8 cellular contexts compared by ENCODE assay signal in the genomic region with DNA sequence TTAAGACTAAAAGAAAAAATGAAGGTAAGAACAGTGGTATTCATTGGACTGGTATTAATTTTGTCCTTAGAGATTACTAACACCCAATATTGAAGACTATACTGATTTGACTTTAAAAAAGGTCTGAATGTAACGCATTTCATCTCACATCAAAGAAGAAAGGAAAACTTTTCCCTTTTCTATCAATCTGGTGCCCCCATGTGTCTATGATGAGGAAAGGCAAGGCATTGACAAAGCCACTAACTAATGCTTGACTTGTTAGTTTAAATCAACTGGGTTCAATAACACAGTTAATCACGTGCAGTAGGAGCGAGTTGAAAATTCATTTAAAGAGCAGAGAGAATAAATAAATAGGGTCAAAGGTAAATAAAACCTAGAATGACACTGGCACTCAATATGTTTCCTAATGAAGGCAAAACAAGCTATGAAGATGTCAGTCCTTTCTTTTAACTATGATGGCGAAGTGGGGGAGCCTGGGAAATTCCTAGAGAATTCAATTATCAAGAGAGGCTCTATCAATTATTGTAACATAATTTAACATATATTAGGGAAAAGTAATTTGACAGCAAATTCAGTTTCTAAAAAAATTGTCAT.
DNase-seq lines count a peak whose midpoint lies in the region; ATAC-seq, FAIRE-seq and TF ChIP-seq lines count a peak whose summit lies in the region.

No MANE protein-coding gene starts in this region.

- H3K27ac Mint-ChIP-seq in Calu3 (ENCODE audit: unreplicated experiment), result no peak overlapping the region
- no peak overlapping the region for H3K27ac Mint-ChIP-seq in activated T-cell treated with anti-CD3 and anti-CD28 coated beads, Interleukin-2, amount 50 U/mL, for 72 hours

- ATAC-seq in HG02610 (IDR thresholded peaks at IDR 0.05; ENCODE audit: unreplicated experiment), result peak; percentile 64
- ATAC-seq in sciatic nerve, result peak; percentile 45
- ATAC-seq in activated T-cell treated with anti-CD3 and anti-CD28 coated beads, Interleukin-2, amount 50 U/mL, for 72 hours (replicated peaks in 1 of 2), result no peak

- FAIRE-seq in HTR-8/SVneo (lab: Jason Lieb, UNC), result no peak

- TF ChIP-seq CTCF in Calu3 (IDR thresholded peaks at IDR 0.05; ENCODE audit: unreplicated experiment) (peak; percentile 85), fibroblast of the aortic adventitia (IDR thresholded peaks at IDR 0.05; ENCODE audit: insufficient read depth, low read length) (peak; percentile 80)

- DNase-seq in Calu3, result peak; percentile 19
- DNase-seq in RPMI8226, result peak; percentile 31
- DNase-seq in fibroblast of the aortic adventitia (ENCODE audit: low read depth), result peak; percentile 65
- no peak for DNase-seq in sciatic nerve (ENCODE audit: low spot score)
- no peak for DNase-seq in activated effector memory CD4-positive, alpha-beta T cell treated with anti-CD3 and anti-CD28 coated beads, Interleukin-2, amount 50 U/mL, for 16 hours
- no peak for DNase-seq in activated T-cell treated with anti-CD3 and anti-CD28 coated beads, Interleukin-2, amount 50 U/mL, for 72 hours
- no peak for DNase-seq in HTR-8/SVneo (ENCODE audit: insufficient read length, low spot score)

- no peak overlapping the region for H3K4me3 Mint-ChIP-seq in Calu3 (ENCODE audit: low read depth, unreplicated experiment)
- no peak overlapping the region for H3K4me3 Mint-ChIP-seq in activated T-cell treated with anti-CD3 and anti-CD28 coated beads, Interleukin-2, amount 50 U/mL, for 72 hours

- intact Hi-C loops in Calu3 (cut with micrococcal nuclease; ENCODE audit: unreplicated experiment) (loop anchor here (1.0 to 10.0 kb wide), 4 partner anchors 94 to 581 kb away; no protein-coding TSS in a partner anchor), sciatic nerve (cut with DNase I) (no loop called here)

- H3K4me3 ChIP-seq in fibroblast of the aortic adventitia (ENCODE audit: low read depth, low read length), result no peak overlapping the region

- no peaks in the 10 kb centered on the region for H3K27me3 Mint-ChIP-seq in Calu3 (ENCODE audit: unreplicated experiment)
- no peaks in the 10 kb centered on the region for H3K27me3 Mint-ChIP-seq in activated T-cell treated with anti-CD3 and anti-CD28 coated beads, Interleukin-2, amount 50 U/mL, for 72 hours (ENCODE audit: low read depth)

- no peaks in the 10 kb centered on the region for H3K9me3 Mint-ChIP-seq in Calu3 (ENCODE audit: low read depth, unreplicated experiment)
- H3K9me3 Mint-ChIP-seq in activated T-cell treated with anti-CD3 and anti-CD28 coated beads, Interleukin-2, amount 50 U/mL, for 72 hours, result no peaks in the 10 kb centered on the region

- no TSS peak for BruUV-seq in Calu3 (replicated peaks; lab: Mats Ljungman, UMichigan)

- peaks cover 11% of the 10 kb centered on the region for H3K4me1 Mint-ChIP-seq in Calu3 (ENCODE audit: low read depth, unreplicated experiment)
- H3K4me1 Mint-ChIP-seq in activated T-cell treated with anti-CD3 and anti-CD28 coated beads, Interleukin-2, amount 50 U/mL, for 72 hours (ENCODE audit: low read depth), result peaks cover 16% of the 10 kb centered on the region

- H3K36me3 Mint-ChIP-seq in Calu3 (ENCODE audit: insufficient read depth, unreplicated experiment), result no peaks in the 10 kb centered on the region
- peaks cover 3 to 18% of the 10 kb centered on the region in 2 donors for H3K36me3 Mint-ChIP-seq in activated T-cell treated with anti-CD3 and anti-CD28 coated beads, Interleukin-2, amount 50 U/mL, for 72 hours (ENCODE audit: insufficient read depth in 2 of 2)

- CTCF ChIA-PET in Calu3 (lab: Charles Lee), result interaction anchor here (1.7 to 3.5 kb wide), 2 partner anchors 94 to 108 kb away, joined by 9 to 30 read pairs (median 13); no protein-coding TSS in a partner anchor

Comparison
In these comparisons a context has a peak if more than half of its experiments do, and no peak if none do; other contexts are left out.
1. DNase-seq: peak in Calu3 (single experiment), RPMI8226 (single experiment) and fibroblast of the aortic adventitia (single experiment); none in sciatic nerve (single experiment), activated effector memory CD4-positive, alpha-beta T cell treated with anti-CD3 and anti-CD28 coated beads, Interleukin-2, amount 50 U/mL, for 16 hours (single experiment), activated T-cell treated with anti-CD3 and anti-CD28 coated beads, Interleukin-2, amount 50 U/mL, for 72 hours (0 of 2) and HTR-8/SVneo (single experiment).
2. ATAC-seq: peak in HG02610 (single experiment) and sciatic nerve (single experiment); none in activated T-cell treated with anti-CD3 and anti-CD28 coated beads, Interleukin-2, amount 50 U/mL, for 72 hours (0 of 2).